19 cellular contexts compared by ENCODE assay signal in genomic region chr20:34452281-34452982, GRCh38.
DNase-seq lines count a peak whose midpoint lies in the region; ATAC-seq and TF ChIP-seq lines count a peak whose summit lies in the region.
"Had no signal": no experiment of that assay in that cellular context is flagged by ENCODE, and none has a peak within 500 bp of the region (broad histone marks: within the 10 kb centered on the region; RNA-seq: fewer than 3 reads in every experiment).

No MANE protein-coding gene starts in this region.

- no peak overlapping the region for H3K4me3 Mint-ChIP-seq in T-helper 2 cell treated with Interferon-gamma antibody and Interleukin-4, amounts not matched to agents 5 μg/mL and 100 μg/mL, for 36 hours
- no peak overlapping the region for H3K4me3 Mint-ChIP-seq in effector memory CD8-positive, alpha-beta T cell
- no peak overlapping the region for H3K4me3 Mint-ChIP-seq in naive thymus-derived CD8-positive, alpha-beta T cell
- no peak overlapping the region for H3K4me3 Mint-ChIP-seq in T-cell
- H3K4me3 Mint-ChIP-seq: CD4-positive, alpha-beta memory T cell had no signal

- TF ChIP-seq CTCF in HFF-Myc (IDR thresholded peaks at IDR 0.05; ENCODE audit: low read depth, low read length, missing control alignments): no peak

- CTCF ChIA-PET in T-cell (lab: Charles Lee): no interaction called here

- H3K36me3 Mint-ChIP-seq in T-helper 2 cell treated with Interferon-gamma antibody and Interleukin-4, amounts not matched to agents 5 μg/mL and 100 μg/mL, for 36 hours (ENCODE audit: low read depth): peaks cover 35% of the 10 kb centered on the region
- H3K36me3 Mint-ChIP-seq in effector memory CD8-positive, alpha-beta T cell (ENCODE audit: insufficient read depth): peaks cover 74% of the 10 kb centered on the region
- H3K36me3 Mint-ChIP-seq in naive thymus-derived CD8-positive, alpha-beta T cell: peaks cover 5 to 76% (median 8%) of the 10 kb centered on the region in 3 donors
- peaks cover 31% of the 10 kb centered on the region for H3K36me3 Mint-ChIP-seq in T-cell

- no peak for ATAC-seq in effector memory CD8-positive, alpha-beta T cell (replicated peaks)
- no peak for ATAC-seq in naive thymus-derived CD8-positive, alpha-beta T cell
- ATAC-seq in HG02852 (IDR thresholded peaks at IDR 0.05; ENCODE audit: unreplicated experiment): no peak
- ATAC-seq in T-cell (replicated peaks in 1 of 4): no peak
- ATAC-seq in GM21786 (IDR thresholded peaks at IDR 0.05; ENCODE audit: unreplicated experiment): no peak
- ATAC-seq: psoas muscle, upper lobe of right lung had no signal

- no peaks in the 10 kb centered on the region for H3K27me3 Mint-ChIP-seq in T-helper 2 cell treated with Interferon-gamma antibody and Interleukin-4, amounts not matched to agents 5 μg/mL and 100 μg/mL, for 36 hours (ENCODE audit: low read depth)
- H3K27me3 Mint-ChIP-seq in effector memory CD8-positive, alpha-beta T cell: no peaks in the 10 kb centered on the region
- no peaks in the 10 kb centered on the region for H3K27me3 Mint-ChIP-seq in naive thymus-derived CD8-positive, alpha-beta T cell
- no peaks in the 10 kb centered on the region for H3K27me3 Mint-ChIP-seq in T-cell
- H3K27me3 Mint-ChIP-seq: CD4-positive, alpha-beta memory T cell had no signal

- no peak for DNase-seq in T-helper 2 cell treated with Interferon-gamma antibody and Interleukin-4, amounts not matched to agents 5 μg/mL and 100 μg/mL, for 36 hours (ENCODE audit: low spot score)
- DNase-seq in T-helper 2 cell (no peak), HFF-Myc (ENCODE audit: extremely low read depth, low read depth) (peak; percentile 45), T-cell (no peak)
- DNase-seq in effector memory CD8-positive, alpha-beta T cell: no peak
- no peak for DNase-seq in naive thymus-derived CD8-positive, alpha-beta T cell
- DNase-seq: activated effector memory CD4-positive, alpha-beta T cell treated with anti-CD3 and anti-CD28 coated beads, Interleukin-2, amount 50 U/mL, for 16 hours; brain microvascular endothelial cell; CD4-positive, alpha-beta memory T cell; DMS79 treated with DMSO at 0.1 percent for 48 hours; MV-4-11; NCI-H2081; NCI-H748 treated with DMSO at 0.1 percent for 48 hours; psoas muscle; stimulated activated CD4-positive, alpha-beta T cell treated with anti-CD3 and anti-CD28 coated beads, Interleukin-12 subunit alpha, Interleukin-12 subunit beta, amount 100 ng/mL, for 4 hours; stimulated activated naive CD4-positive, alpha-beta T cell treated with Interleukin-2 at 50 U/mL for 16 hours; upper lobe of right lung had no signal

- no peak overlapping the region for H3K4me3 ChIP-seq in HFF-Myc (replicated peaks; ENCODE audit: low read depth, low read length)
- H3K4me3 ChIP-seq: psoas muscle, upper lobe of right lung had no signal

- peaks cover 11% of the 10 kb centered on the region for H3K4me1 Mint-ChIP-seq in T-helper 2 cell treated with Interferon-gamma antibody and Interleukin-4, amounts not matched to agents 5 μg/mL and 100 μg/mL, for 36 hours (ENCODE audit: low read depth)
- H3K4me1 Mint-ChIP-seq in effector memory CD8-positive, alpha-beta T cell (ENCODE audit: low read depth in 2 of 2): peaks cover 7 to 32% of the 10 kb centered on the region in 2 donors
- peaks cover 0 to 12% (median 5%) of the 10 kb centered on the region in 4 donors for H3K4me1 Mint-ChIP-seq in naive thymus-derived CD8-positive, alpha-beta T cell
- H3K4me1 Mint-ChIP-seq in T-cell: peaks cover 0 to 15% (median 8%) of the 10 kb centered on the region in 3 donors

- H3K27ac Mint-ChIP-seq in T-helper 2 cell treated with Interferon-gamma antibody and Interleukin-4, amounts not matched to agents 5 μg/mL and 100 μg/mL, for 36 hours: peak overlapping the region; percentile 49
- peak overlapping the region; percentile 63 to 74 for H3K27ac Mint-ChIP-seq in effector memory CD8-positive, alpha-beta T cell
- H3K27ac Mint-ChIP-seq in naive thymus-derived CD8-positive, alpha-beta T cell: peak overlapping the region in 6 of 10 donors; percentile 42 to 81 (median 64)
- H3K27ac Mint-ChIP-seq in T-cell: peak overlapping the region in 1 of 2 donors; percentile 22

- H3K9me3 Mint-ChIP-seq in T-helper 2 cell treated with Interferon-gamma antibody and Interleukin-4, amounts not matched to agents 5 μg/mL and 100 μg/mL, for 36 hours: no peaks in the 10 kb centered on the region
- H3K9me3 Mint-ChIP-seq in effector memory CD8-positive, alpha-beta T cell: no peaks in the 10 kb centered on the region
- H3K9me3 Mint-ChIP-seq in naive thymus-derived CD8-positive, alpha-beta T cell: no peaks in the 10 kb centered on the region
- H3K9me3 Mint-ChIP-seq in T-cell: no peaks in the 10 kb centered on the region
- H3K9me3 Mint-ChIP-seq: CD4-positive, alpha-beta memory T cell had no signal

- POLR2A ChIA-PET in naive thymus-derived CD8-positive, alpha-beta T cell (lab: Charles Lee): no interaction called here
- POLR2A ChIA-PET in T-cell (lab: Charles Lee): no interaction called here
